16 cellular contexts compared by ENCODE assay signal in genomic region chrX:44432641-44433040, GRCh38.
A peak's percentile ranks its signal among the peaks of the same experiment; 100 is the strongest.
DNase-seq lines count a peak whose midpoint lies in the region; ATAC-seq and TF ChIP-seq lines count a peak whose summit lies in the region.
"Had no signal": no experiment of that assay in that cellular context is flagged by ENCODE, and none has a peak within 500 bp of the region (broad histone marks: within the 10 kb centered on the region; RNA-seq: fewer than 3 reads in every experiment).

No MANE protein-coding gene starts in this region.

- no peaks in the 10 kb centered on the region for H3K27me3 Mint-ChIP-seq in activated CD4-positive, alpha-beta T cell treated with anti-CD3 and anti-CD28 coated beads, Interleukin-2, amount 10 ng/mL, durations not matched to agents 24 days and 14 days
- no peaks in the 10 kb centered on the region for H3K27me3 Mint-ChIP-seq in activated T-cell treated with anti-CD3 and anti-CD28 coated beads, Interleukin-2, amount 50 U/mL, for 4 hours (ENCODE audit: low read depth)
- H3K27me3 Mint-ChIP-seq: activated B cell treated with CpG ODN at 0.5 μM for 24 hours had no signal

- H3K27ac Mint-ChIP-seq in activated CD4-positive, alpha-beta T cell treated with anti-CD3 and anti-CD28 coated beads, Interleukin-2, amount 10 ng/mL, durations not matched to agents 24 days and 14 days = no peak overlapping the region
- H3K27ac Mint-ChIP-seq: activated B cell treated with CpG ODN at 0.5 μM for 24 hours; stimulated activated naive B cell treated with anti-CD40 and anti-IgM and Interleukin-4, amounts not matched to agents 10 μg/mL and 1 μg/mL and 100 μg/mL, for 72 hours had no signal

- H3K36me3 Mint-ChIP-seq in activated CD4-positive, alpha-beta T cell treated with anti-CD3 and anti-CD28 coated beads, Interleukin-2, amount 10 ng/mL, durations not matched to agents 24 days and 14 days (ENCODE audit: low read depth) = no peaks in the 10 kb centered on the region
- no peaks in the 10 kb centered on the region for H3K36me3 Mint-ChIP-seq in activated T-cell treated with anti-CD3 and anti-CD28 coated beads, Interleukin-2, amount 50 U/mL, for 4 hours (ENCODE audit: insufficient read depth)
- H3K36me3 Mint-ChIP-seq: stimulated activated naive B cell treated with anti-CD40 and anti-IgM and Interleukin-4, amounts not matched to agents 10 μg/mL and 1 μg/mL and 100 μg/mL, for 72 hours had no signal

- peak; percentile 51 for DNase-seq in activated CD4-positive, alpha-beta T cell treated with anti-CD3 and anti-CD28 coated beads, Interleukin-2, amount 10 ng/mL, durations not matched to agents 24 days and 14 days
- DNase-seq in activated CD4-positive, alpha-beta T cell treated with anti-CD3 and anti-CD28 coated beads for 1 hour = no peak
- peak; percentile 38 for DNase-seq in NCI-H460 (ENCODE audit: extremely low read depth, low read depth)
- peak; percentile 1 to 2 for DNase-seq in erythroblast (lab: John Stamatoyannopoulos, UW)
- DNase-seq in putamen (ENCODE audit: low spot score) = peak; percentile 2
- no peak for DNase-seq in activated T-cell treated with anti-CD3 and anti-CD28 coated beads, Interleukin-2, amount 50 U/mL, for 4 hours
- DNase-seq in NCI-H2171 (lab: John Stamatoyannopoulos, UW) = no peak
- no peak for DNase-seq in middle frontal gyrus (ENCODE audit: extremely low spot score, low spot score)
- DNase-seq: activated B cell treated with CpG ODN at 0.5 μM for 24 hours; activated T-cell treated with anti-CD3 and anti-CD28 coated beads, Interleukin-2, amount 50 U/mL, for 1 hour; effector memory CD4-positive, alpha-beta T cell; hippocampal formation; KG1; NCI-H510A; stimulated activated CD4-positive, alpha-beta T cell treated with anti-CD3 and anti-CD28 coated beads, Interleukin-1b, Interleukin-23, amount 100 ng/mL, for 48 hours; stimulated activated naive B cell treated with anti-CD40 and anti-IgM and Interleukin-4, amounts not matched to agents 10 μg/mL and 1 μg/mL and 100 μg/mL, for 72 hours had no signal

- H3K4me1 Mint-ChIP-seq in activated CD4-positive, alpha-beta T cell treated with anti-CD3 and anti-CD28 coated beads, Interleukin-2, amount 10 ng/mL, durations not matched to agents 24 days and 14 days = no peaks in the 10 kb centered on the region
- H3K4me1 Mint-ChIP-seq in activated T-cell treated with anti-CD3 and anti-CD28 coated beads, Interleukin-2, amount 50 U/mL, for 4 hours (ENCODE audit: low read depth) = no peaks in the 10 kb centered on the region
- H3K4me1 Mint-ChIP-seq: activated B cell treated with CpG ODN at 0.5 μM for 24 hours; stimulated activated naive B cell treated with anti-CD40 and anti-IgM and Interleukin-4, amounts not matched to agents 10 μg/mL and 1 μg/mL and 100 μg/mL, for 72 hours had no signal

- intact Hi-C loops in activated CD4-positive, alpha-beta T cell treated with anti-CD3 and anti-CD28 coated beads, Interleukin-2, amount 10 ng/mL, durations not matched to agents 24 days and 14 days (cut with micrococcal nuclease) = no loop called here

- H3K4me3 Mint-ChIP-seq in activated CD4-positive, alpha-beta T cell treated with anti-CD3 and anti-CD28 coated beads, Interleukin-2, amount 10 ng/mL, durations not matched to agents 24 days and 14 days = no peak overlapping the region
- no peak overlapping the region for H3K4me3 Mint-ChIP-seq in activated T-cell treated with anti-CD3 and anti-CD28 coated beads, Interleukin-2, amount 50 U/mL, for 4 hours
- H3K4me3 Mint-ChIP-seq: activated B cell treated with CpG ODN at 0.5 μM for 24 hours; stimulated activated naive B cell treated with anti-CD40 and anti-IgM and Interleukin-4, amounts not matched to agents 10 μg/mL and 1 μg/mL and 100 μg/mL, for 72 hours had no signal

- no peak for ATAC-seq in activated T-cell treated with anti-CD3 and anti-CD28 coated beads, Interleukin-2, amount 50 U/mL, for 4 hours
- ATAC-seq: stimulated activated naive B cell treated with anti-CD40 and anti-IgM and Interleukin-4, amounts not matched to agents 10 μg/mL and 1 μg/mL and 100 μg/mL, for 72 hours had no signal

- no peak for TF ChIP-seq POLR2A in erythroblast (IDR thresholded peaks at IDR 0.05; ENCODE audit: low read length)

- H3K9me3 Mint-ChIP-seq in activated CD4-positive, alpha-beta T cell treated with anti-CD3 and anti-CD28 coated beads, Interleukin-2, amount 10 ng/mL, durations not matched to agents 24 days and 14 days = peaks cover 13% of the 10 kb centered on the region
- no peaks in the 10 kb centered on the region for H3K9me3 Mint-ChIP-seq in activated T-cell treated with anti-CD3 and anti-CD28 coated beads, Interleukin-2, amount 50 U/mL, for 4 hours
- H3K9me3 Mint-ChIP-seq: activated B cell treated with CpG ODN at 0.5 μM for 24 hours had no signal

Comparison
In these comparisons a context has a peak if more than half of its experiments do, and no peak if none do; other contexts are left out.
1. DNase-seq: peak in activated CD4-positive, alpha-beta T cell treated with anti-CD3 and anti-CD28 coated beads, Interleukin-2, amount 10 ng/mL, durations not matched to agents 24 days and 14 days (single experiment), NCI-H460 (single experiment), erythroblast (2 of 2) and putamen (single experiment); none in activated CD4-positive, alpha-beta T cell treated with anti-CD3 and anti-CD28 coated beads for 1 hour (single experiment), activated T-cell treated with anti-CD3 and anti-CD28 coated beads, Interleukin-2, amount 50 U/mL, for 4 hours (single experiment), NCI-H2171 (single experiment) and middle frontal gyrus (single experiment).